Comparison of ENCODE assay signal across 1 cellular context in genomic region chr11:60771879-60772525, GRCh38.
TF ChIP-seq lines count a peak whose summit lies in the region.

No MANE protein-coding gene starts in this region.

TF ChIP-seq in GM12878, 131 proteins besides CTCF, POLR2A, EP300 and RAD21:
- TF ChIP-seq PAX5 (IDR thresholded peaks at IDR 0.05; ENCODE audit: borderline replicate concordance, low read depth, low read length) (0 out of 2 replicates have a peak, but pooled peaks have one; percentile 15), YY1 (IDR thresholded peaks at IDR 0.05; ENCODE audit: low read depth, low read length) (peak; percentile 69; the same call in 1 of the 2 replicates), SPI1 (IDR thresholded peaks at IDR 0.05; ENCODE audit: borderline replicate concordance, insufficient read depth, low read depth, low read length) (peak; percentile 23; the same call in 1 of the 2 replicates), NR2C2 (IDR thresholded peaks at IDR 0.05; ENCODE audit: borderline replicate concordance, control insufficient read depth, insufficient read length, low read depth) (no peak), JUNB (IDR thresholded peaks at IDR 0.05) (peak; percentile 37; the same call in 1 of the 2 replicates), SREBF1 (IDR thresholded peaks at IDR 0.05; ENCODE audit: low read length) (no peak), EED (IDR thresholded peaks at IDR 0.05; ENCODE audit: low read depth) (no peak)
- TF ChIP-seq, protein P1, sequence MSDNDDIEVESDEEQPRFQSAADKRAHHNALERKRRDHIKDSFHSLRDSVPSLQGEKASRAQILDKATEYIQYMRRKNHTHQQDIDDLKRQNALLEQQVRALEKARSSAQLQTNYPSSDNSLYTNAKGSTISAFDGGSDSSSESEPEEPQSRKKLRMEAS (IDR thresholded peaks at IDR 0.05; ENCODE audit: low read depth, low read length): no peak
TF ChIP-seq in GM12878: peak in this region for 4.
